Comparison of ENCODE assay signal across 24 cellular contexts in genomic region chr17:73693016-73693545, GRCh38. TPM values are rescaled to one million over a fixed set of nuclear protein-coding genes. Genes with fewer than 3 reads are reported as not detected.
DNase-seq lines count a peak whose midpoint lies in the region; ATAC-seq and TF ChIP-seq lines count a peak whose summit lies in the region.
"Had no signal": no experiment of that assay in that cellular context is flagged by ENCODE, and none has a peak within 500 bp of the region (broad histone marks: within the 10 kb centered on the region; RNA-seq: fewer than 3 reads in every experiment).

No MANE protein-coding gene starts in this region.

- no peak overlapping the region for H3K9ac ChIP-seq in mesendoderm (ENCODE audit: low read length)

- WGBS in mesendoderm (ENCODE audit: extremely low coverage, insufficient coverage, low lambda C conversion rate), result no CpG with 5 or more reads among the region's 16 CpGs

- H4K5ac ChIP-seq in mesendoderm (ENCODE audit: low read length), result no peak overlapping the region

- H3K27me3 Mint-ChIP-seq in GM23338 (ENCODE audit: insufficient read depth, low read depth, poor library complexity), result peaks cover 18% of the 10 kb centered on the region
- peaks cover 8% of the 10 kb centered on the region for H3K27me3 Mint-ChIP-seq in brain
- peaks cover 2 to 7% of the 10 kb centered on the region in 2 donors for H3K27me3 Mint-ChIP-seq in CD4-positive, alpha-beta memory T cell

- H3K9me3 Mint-ChIP-seq in GM23338, result peaks cover 9% of the 10 kb centered on the region
- peaks cover 0 to 14% (median 0%) of the 10 kb centered on the region in 5 experiments for H3K9me3 Mint-ChIP-seq in brain
- peaks cover 0 to 2% (median 0%) of the 10 kb centered on the region in 8 donors for H3K9me3 Mint-ChIP-seq in CD4-positive, alpha-beta memory T cell
- H3K9me3 Mint-ChIP-seq: CD8-positive, alpha-beta memory T cell had no signal

- H2AK5ac ChIP-seq in mesendoderm (ENCODE audit: low read length), result no peak overlapping the region

- H3K27me3 ChIP-seq in GM23338 (ENCODE audit: insufficient read depth), result no peaks in the 10 kb centered on the region
- no peaks in the 10 kb centered on the region for H3K27me3 ChIP-seq in mesendoderm (ENCODE audit: insufficient read depth, low read length, poor library complexity)
- H3K27me3 ChIP-seq in CD4-positive, alpha-beta memory T cell (ENCODE audit: insufficient read depth, low read length), result no peaks in the 10 kb centered on the region

- H3K9me3 ChIP-seq in CD4-positive, alpha-beta memory T cell (ENCODE audit: control insufficient read depth in 1 of 2, low read length in 2 of 2), result no peaks in the 10 kb centered on the region
- H3K9me3 ChIP-seq: A549 had no signal

- no peak overlapping the region for H2BK15ac ChIP-seq in mesendoderm (replicated peaks; ENCODE audit: low read depth)

- H3K36me3 ChIP-seq in GM23338 (ENCODE audit: insufficient read depth), result no peaks in the 10 kb centered on the region
- H3K36me3 ChIP-seq in mesendoderm (ENCODE audit: control insufficient read depth, insufficient read depth, low read length), result no peaks in the 10 kb centered on the region
- H3K36me3 ChIP-seq in CD4-positive, alpha-beta memory T cell (ENCODE audit: insufficient read depth, low read length), result no peaks in the 10 kb centered on the region

- H4K8ac ChIP-seq in mesendoderm (ENCODE audit: low read depth, low read length), result no peak overlapping the region

- H3K4me2 ChIP-seq in GM23338, result no peak overlapping the region
- no peak overlapping the region for H3K4me2 ChIP-seq in mesendoderm (ENCODE audit: low read length)
- H3K4me2 ChIP-seq: A549 had no signal

- peak overlapping the region; percentile 63 for H2AFZ ChIP-seq in GM23338

- peaks cover 27% of the 10 kb centered on the region for H3K4me1 Mint-ChIP-seq in GM23338
- H3K4me1 Mint-ChIP-seq in brain, result peaks cover 49% of the 10 kb centered on the region
- H3K4me1 Mint-ChIP-seq in CD4-positive, alpha-beta memory T cell, result no peaks in the 10 kb centered on the region
- H3K4me1 Mint-ChIP-seq: B cell; CD8-positive, alpha-beta memory T cell had no signal

- H4K20me1 ChIP-seq in GM23338 (replicated peaks; ENCODE audit: insufficient read depth), result no peaks in the 10 kb centered on the region

- no peak for DNase-seq in GM23338 (ENCODE audit: low spot score)
- DNase-seq in mesendoderm, result no peak
- peak; percentile 33 for DNase-seq in retina
- no peak for DNase-seq in CD4-positive, alpha-beta memory T cell
- DNase-seq in AML-193 (lab: John Stamatoyannopoulos, UW), result no peak
- DNase-seq: Calu3; CD8-positive, alpha-beta memory T cell; DND-41; H9; Kasumi-1; NCI-H1092 treated with DMSO at 0.1 percent for 48 hours; NCI-H1436; NCI-H187; NCI-H2081 treated with DMSO at 0.1 percent for 48 hours; NCI-H524; NCI-H748 treated with DMSO at 0.1 percent for 48 hours; SIG-M5 had no signal

- H3K4me3 Mint-ChIP-seq in GM23338, result no peak overlapping the region
- H3K4me3 Mint-ChIP-seq in brain, result no peak overlapping the region
- H3K4me3 Mint-ChIP-seq in CD4-positive, alpha-beta memory T cell, result no peak overlapping the region
- H3K4me3 Mint-ChIP-seq: B cell; CD8-positive, alpha-beta memory T cell; H9 had no signal

- TF ChIP-seq CTCF in GM23338 (conservative IDR thresholded peaks at IDR 0.05; ENCODE audit: low read depth in 2 of 2) (no peak), brain (conservative IDR thresholded peaks at IDR 0.05) (no peak)

- POLR2A ChIA-PET in CD4-positive, alpha-beta memory T cell (lab: Charles Lee; ENCODE audit: partially characterized antibody), result no interaction called here

- intact Hi-C loops in CD4-positive, alpha-beta memory T cell (cut with micrococcal nuclease), result no loop called here

- no peak overlapping the region for H2BK5ac ChIP-seq in mesendoderm (ENCODE audit: low read length)

- no peaks in the 10 kb centered on the region for H3K79me1 ChIP-seq in mesendoderm (ENCODE audit: low read length)

- peak overlapping the region; percentile 20 for H3K56ac ChIP-seq in mesendoderm (ENCODE audit: low read length)

- CTCF ChIA-PET in CD4-positive, alpha-beta memory T cell (lab: Charles Lee; ENCODE audit: partially characterized antibody), result interaction anchor here (0.6 kb wide), 1 partner anchor 8 kb away, joined by 3 read pairs; no protein-coding TSS in a partner anchor

- no peak overlapping the region for H2BK120ac ChIP-seq in mesendoderm (ENCODE audit: low read depth, low read length)

- H3K79me2 ChIP-seq in GM23338 (replicated peaks; ENCODE audit: insufficient read depth), result no peaks in the 10 kb centered on the region
- H3K79me2 ChIP-seq in mesendoderm (ENCODE audit: control insufficient read depth, insufficient read depth, low read length), result no peaks in the 10 kb centered on the region

- no peak for ATAC-seq in GM23338
- no peak for ATAC-seq in HG03442 (IDR thresholded peaks at IDR 0.05; ENCODE audit: unreplicated experiment)
- ATAC-seq: A549, K562, SK-N-SH treated with all-trans-retinoic acid at 6 μM for 48 hours had no signal

- H3K9me2 ChIP-seq in GM23338 (ENCODE audit: insufficient read depth), result no peaks in the 10 kb centered on the region; the same call in 1 of the 2 replicates

- peaks cover 9% of the 10 kb centered on the region; the same call in 1 of the 2 replicates for H3F3A ChIP-seq in GM23338 (replicated peaks; ENCODE audit: low read depth)

- H3K4me1 ChIP-seq in GM23338 (ENCODE audit: insufficient read depth) (peaks cover 15% of the 10 kb centered on the region), mesendoderm (ENCODE audit: control insufficient read depth, low read depth, low read length) (no peaks in the 10 kb centered on the region)
- no peaks in the 10 kb centered on the region for H3K4me1 ChIP-seq in CD4-positive, alpha-beta memory T cell (ENCODE audit: insufficient read depth, low read length)
- H3K4me1 ChIP-seq: A549 had no signal

- no peaks in the 10 kb centered on the region for H3K36me3 Mint-ChIP-seq in GM23338 (ENCODE audit: low read depth)
- no peaks in the 10 kb centered on the region for H3K36me3 Mint-ChIP-seq in brain
- no peaks in the 10 kb centered on the region for H3K36me3 Mint-ChIP-seq in CD4-positive, alpha-beta memory T cell
- H3K36me3 Mint-ChIP-seq: CD8-positive, alpha-beta memory T cell had no signal

- no peak overlapping the region for H3K4ac ChIP-seq in mesendoderm (ENCODE audit: low read depth, low read length)

- H3K27ac Mint-ChIP-seq in GM23338 (no peak overlapping the region), brain (peak overlapping the region in 4 of 5 experiments; percentile 25 to 87 (median 74))
- no peak overlapping the region for H3K27ac Mint-ChIP-seq in CD4-positive, alpha-beta memory T cell
- H3K27ac Mint-ChIP-seq: B cell; CD8-positive, alpha-beta memory T cell had no signal

- no peak overlapping the region for H3K4me3 ChIP-seq in GM23338
- no peak overlapping the region for H3K4me3 ChIP-seq in mesendoderm (ENCODE audit: low read length)
- no peak overlapping the region for H3K4me3 ChIP-seq in CD4-positive, alpha-beta memory T cell (ENCODE audit: low read length in 2 of 2)
- H3K4me3 ChIP-seq: A549, K562 had no signal

- no peak overlapping the region for H3K18ac ChIP-seq in mesendoderm (ENCODE audit: low read length)

- H3K23ac ChIP-seq in mesendoderm (ENCODE audit: low read length), result no peak overlapping the region

- H3K27ac ChIP-seq in GM23338 (ENCODE audit: low read depth), result no peak overlapping the region; the same call in 1 of the 2 replicates
- H3K27ac ChIP-seq in mesendoderm (ENCODE audit: low read depth, low read length), result no peak overlapping the region
- no peak overlapping the region for H3K27ac ChIP-seq in CD4-positive, alpha-beta memory T cell (ENCODE audit: low read depth, low read length)
- H3K27ac ChIP-seq: A549, C4-2B had no signal

TF ChIP-seq in GM23338, 12 proteins besides CTCF, POLR2A, EP300 and RAD21 (continues in another document):
- TF ChIP-seq, protein P1, sequence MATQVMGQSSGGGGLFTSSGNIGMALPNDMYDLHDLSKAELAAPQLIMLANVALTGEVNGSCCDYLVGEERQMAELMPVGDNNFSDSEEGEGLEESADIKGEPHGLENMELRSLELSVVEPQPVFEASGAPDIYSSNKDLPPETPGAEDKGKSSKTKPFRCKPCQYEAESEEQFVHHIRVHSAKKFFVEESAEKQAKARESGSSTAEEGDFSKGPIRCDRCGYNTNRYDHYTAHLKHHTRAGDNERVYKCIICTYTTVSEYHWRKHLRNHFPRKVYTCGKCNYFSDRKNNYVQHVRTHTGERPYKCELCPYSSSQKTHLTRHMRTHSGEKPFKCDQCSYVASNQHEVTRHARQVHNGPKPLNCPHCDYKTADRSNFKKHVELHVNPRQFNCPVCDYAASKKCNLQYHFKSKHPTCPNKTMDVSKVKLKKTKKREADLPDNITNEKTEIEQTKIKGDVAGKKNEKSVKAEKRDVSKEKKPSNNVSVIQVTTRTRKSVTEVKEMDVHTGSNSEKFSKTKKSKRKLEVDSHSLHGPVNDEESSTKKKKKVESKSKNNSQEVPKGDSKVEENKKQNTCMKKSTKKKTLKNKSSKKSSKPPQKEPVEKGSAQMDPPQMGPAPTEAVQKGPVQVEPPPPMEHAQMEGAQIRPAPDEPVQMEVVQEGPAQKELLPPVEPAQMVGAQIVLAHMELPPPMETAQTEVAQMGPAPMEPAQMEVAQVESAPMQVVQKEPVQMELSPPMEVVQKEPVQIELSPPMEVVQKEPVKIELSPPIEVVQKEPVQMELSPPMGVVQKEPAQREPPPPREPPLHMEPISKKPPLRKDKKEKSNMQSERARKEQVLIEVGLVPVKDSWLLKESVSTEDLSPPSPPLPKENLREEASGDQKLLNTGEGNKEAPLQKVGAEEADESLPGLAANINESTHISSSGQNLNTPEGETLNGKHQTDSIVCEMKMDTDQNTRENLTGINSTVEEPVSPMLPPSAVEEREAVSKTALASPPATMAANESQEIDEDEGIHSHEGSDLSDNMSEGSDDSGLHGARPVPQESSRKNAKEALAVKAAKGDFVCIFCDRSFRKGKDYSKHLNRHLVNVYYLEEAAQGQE (IDR thresholded peaks at IDR 0.05; ENCODE audit: unreplicated experiment), result no peak
- TF ChIP-seq JUNB (IDR thresholded peaks at IDR 0.05; ENCODE audit: unreplicated experiment) (no peak), CREB1 (CRISPR knock-in tag; IDR thresholded peaks at IDR 0.05; ENCODE audit: low read depth) (no peak)

RNA-seq across cellular contexts. Expression of gene SDK2, which starts 48.8 kb away (rescaled TPM):
- 3.7 and 5.1 TPM in 2 replicates for total RNA-seq in GM23338 (2014; rRNA removed; shearing (Covaris generic))
- polyA plus RNA-seq in GM23338 (2016; fragmentation: Nextera tagmentation; extraction: Ambion mirVana) (0.74 and 0.99 TPM in 2 replicates), brain (ENCODE audit: insufficient read depth, low read depth, low replicate concordance) (11.0 TPM)
- polyA plus RNA-seq in mesendoderm (2013, experiment 1 of 2), result 1.1 TPM
- polyA plus RNA-seq in mesendoderm (2013, experiment 2 of 2), result 1.3 TPM
- total RNA-seq in CD4-positive, alpha-beta memory T cell, result 1 to 10 TPM; 2.2 to 2.9 TPM
- under 1 TPM in 1 of 2 donors, not detected in 1; 0.49 TPM for polyA plus RNA-seq in CD4-positive, alpha-beta memory T cell
- total RNA-seq: Calu3 had no signal
- polyA plus RNA-seq: K562 had no signal

Comparison
In these comparisons a context has a peak if more than half of its experiments do, and no peak if none do; other contexts are left out.
1. H3K27ac Mint-ChIP-seq: peak in brain (4 of 5); none in GM23338 (single experiment) and CD4-positive, alpha-beta memory T cell (0 of 7).